1 cellular context compared by ENCODE assay signal in genomic region chr2:237341872-237342271, GRCh38.
TF ChIP-seq lines count a peak whose summit lies in the region.

No MANE protein-coding gene starts in this region.

TF ChIP-seq in WTC11, 78 proteins besides CTCF, POLR2A, EP300 and RAD21 (continued from another document):
- TF ChIP-seq CBFB (CRISPR knock-in tag; IDR thresholded peaks at IDR 0.05; ENCODE audit: low read depth) (no peak), IRF2 (CRISPR knock-in tag; IDR thresholded peaks at IDR 0.05; ENCODE audit: borderline replicate concordance, low read depth) (no peak), TP53 (CRISPR knock-in tag; IDR thresholded peaks at IDR 0.05) (no peak), USF1 (CRISPR knock-in tag; IDR thresholded peaks at IDR 0.05) (no peak)
